9 cellular contexts compared by ENCODE assay signal in the genomic region with DNA sequence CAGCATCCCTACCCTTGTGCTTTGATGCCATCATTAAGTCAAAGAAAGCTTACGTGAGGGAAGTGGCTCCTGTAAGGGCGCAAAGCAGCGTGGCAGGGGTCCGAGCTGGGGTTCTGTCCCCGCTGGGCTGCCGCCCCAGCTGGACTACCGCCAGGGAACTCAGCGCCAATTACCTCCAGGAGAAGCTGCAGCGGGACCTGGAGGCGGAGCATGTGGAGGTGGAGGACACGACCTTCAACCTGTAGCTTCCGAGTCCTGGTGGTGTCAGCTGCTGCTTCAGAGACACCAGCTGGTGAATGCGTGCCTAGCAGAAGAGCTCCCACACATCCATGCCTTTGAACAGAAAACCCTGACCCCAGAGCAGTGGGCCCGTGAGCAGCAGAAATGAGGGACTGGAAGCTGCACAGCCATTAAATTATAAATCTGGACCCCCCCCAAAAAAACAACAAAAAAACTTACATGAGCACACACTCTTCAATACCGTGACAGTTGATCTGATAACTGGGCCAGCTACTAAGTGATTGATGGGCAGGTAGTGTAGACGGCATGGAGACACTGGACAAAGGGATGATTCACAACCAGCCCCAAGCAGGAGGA.
DNase-seq lines count a peak whose midpoint lies in the region; ATAC-seq and TF ChIP-seq lines count a peak whose summit lies in the region.
"Had no signal": no experiment of that assay in that cellular context is flagged by ENCODE, and none has a peak within 500 bp of the region (broad histone marks: within the 10 kb centered on the region; RNA-seq: fewer than 3 reads in every experiment).

No MANE protein-coding gene starts in this region.

- DNase-seq in DMS 273 treated with DMSO at 0.1 percent for 48 hours (lab: John Stamatoyannopoulos, UW) = peak; percentile 19
- DNase-seq in LNCaP clone FGC (ENCODE audit: low read depth) = no peak
- DNase-seq in activated CD4-positive, alpha-beta T cell treated with anti-CD3 and anti-CD28 coated beads for 48 hours = peak; percentile 28
- DNase-seq in kidney tubule cell (ENCODE audit: low spot score) = peak; percentile 15
- DNase-seq in stimulated activated CD4-positive, alpha-beta T cell treated with anti-CD3 and anti-CD28 coated beads, Interleukin-1b, Interleukin-23, amount 100 ng/mL, for 48 hours = no peak

- no peak for ATAC-seq in GM21576 (IDR thresholded peaks at IDR 0.05; ENCODE audit: unreplicated experiment)
- no peak for ATAC-seq in HG02571 (IDR thresholded peaks at IDR 0.05; ENCODE audit: unreplicated experiment)
- ATAC-seq in GM21825 (IDR thresholded peaks at IDR 0.05; ENCODE audit: unreplicated experiment) = no peak
- ATAC-seq: naive thymus-derived CD8-positive, alpha-beta T cell had no signal

- no peak overlapping the region for H3K4me3 ChIP-seq in LNCaP clone FGC (ENCODE audit: low read depth, low read length)

- 0 out of 2 replicates have a peak, but pooled peaks have one; percentile 9 for TF ChIP-seq CTCF in LNCaP clone FGC (IDR thresholded peaks at IDR 0.05; ENCODE audit: control insufficient read depth, extremely low read depth, insufficient read depth)

Comparison
In these comparisons a context has a peak if more than half of its experiments do, and no peak if none do; other contexts are left out.
1. DNase-seq: peak in DMS 273 treated with DMSO at 0.1 percent for 48 hours (single experiment), activated CD4-positive, alpha-beta T cell treated with anti-CD3 and anti-CD28 coated beads for 48 hours (single experiment) and kidney tubule cell (single experiment); none in LNCaP clone FGC (single experiment) and stimulated activated CD4-positive, alpha-beta T cell treated with anti-CD3 and anti-CD28 coated beads, Interleukin-1b, Interleukin-23, amount 100 ng/mL, for 48 hours (single experiment).